ENCODE assay signal across 22 cellular contexts in the genomic region with DNA sequence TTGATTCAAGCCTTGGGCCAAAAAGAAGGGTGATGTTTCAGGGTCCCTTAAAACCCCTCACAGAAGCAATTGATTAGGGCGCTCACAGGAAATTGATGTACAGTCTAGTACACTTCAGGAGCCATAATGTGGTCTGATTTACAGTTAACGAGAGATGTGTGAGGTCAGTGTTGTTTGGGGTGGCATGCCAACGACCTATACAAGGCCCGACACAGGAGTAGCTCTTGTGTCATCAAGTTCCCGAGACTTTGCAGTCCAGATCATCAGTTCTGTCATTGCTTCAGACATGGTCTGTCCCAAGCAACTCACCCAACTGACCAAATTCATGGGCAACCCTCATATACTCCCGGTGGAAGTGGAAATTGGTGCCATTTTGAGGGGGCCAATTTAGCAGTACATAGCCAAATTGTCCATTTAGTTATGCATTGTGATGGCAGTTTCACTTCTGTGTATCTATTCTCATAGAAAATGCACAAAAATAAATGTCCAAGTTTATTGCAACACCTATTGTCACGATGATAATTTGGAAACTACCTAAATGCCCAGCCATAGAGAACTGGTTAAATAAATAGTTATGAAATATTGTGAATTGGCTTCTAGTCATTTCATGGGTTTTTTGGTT. TPM values are rescaled to one million over a fixed set of nuclear protein-coding genes. Genes with fewer than 3 reads are reported as not detected.
DNase-seq lines count a peak whose midpoint lies in the region; ATAC-seq and TF ChIP-seq lines count a peak whose summit lies in the region.
"Had no signal": no experiment of that assay in that cellular context is flagged by ENCODE, and none has a peak within 500 bp of the region (broad histone marks: within the 10 kb centered on the region; RNA-seq: fewer than 3 reads in every experiment).

No MANE protein-coding gene starts in this region.

- H3K4me3 Mint-ChIP-seq in activated CD4-positive, alpha-beta memory T cell treated with anti-CD3 and anti-CD28 coated beads for 36 hours = no peak overlapping the region
- no peak overlapping the region for H3K4me3 Mint-ChIP-seq in activated CD4-positive, alpha-beta memory T cell treated with anti-CD3 and anti-CD28 coated beads, Interleukin-2, amount 10 ng/mL, durations not matched to agents 7 days and 5 days
- H3K4me3 Mint-ChIP-seq in activated T-helper 17 cell treated with anti-CD3 and anti-CD28 coated beads, Interleukin-2, amount 50 U/mL, for 72 hours = peak overlapping the region; percentile 55

- in situ Hi-C loops in GM13977 (cut with MboI; ENCODE audit: low pct_unique_long_range_greater_than_20kb, low sequenced_read_pairs, unreplicated experiment) = no loop called here

- intact Hi-C loops in activated CD4-positive, alpha-beta memory T cell treated with anti-CD3 and anti-CD28 coated beads for 36 hours (cut with micrococcal nuclease) = loop anchor here (2.0 to 5.0 kb wide), 3 partner anchors 99 to 544 kb away; no protein-coding TSS in a partner anchor
- intact Hi-C loops in PC-9 (cut with micrococcal nuclease; ENCODE audit: unreplicated experiment) = no loop called here

- H3K4me3 ChIP-seq in osteoblast (ENCODE audit: insufficient read depth, low read length) (no peak overlapping the region), hepatocyte (no peak overlapping the region), PC-9 (no peak overlapping the region)
- H3K4me3 ChIP-seq: HAP-1 had no signal

- H4K20me1 ChIP-seq in osteoblast (ENCODE audit: insufficient read depth, low read length) (no peaks in the 10 kb centered on the region), hepatocyte (ENCODE audit: insufficient read depth, poor library complexity, severe bottlenecking) (no peaks in the 10 kb centered on the region), PC-9 (ENCODE audit: insufficient read depth) (no peaks in the 10 kb centered on the region)

- H3K9me2 ChIP-seq in hepatocyte (replicated peaks; ENCODE audit: insufficient read depth) (no peaks in the 10 kb centered on the region), PC-9 (ENCODE audit: insufficient read depth) (no peaks in the 10 kb centered on the region; the same call in 1 of the 2 replicates)

- DNase-seq in activated CD4-positive, alpha-beta memory T cell treated with anti-CD3 and anti-CD28 coated beads for 36 hours = no peak
- no peak for DNase-seq in activated CD4-positive, alpha-beta memory T cell treated with anti-CD3 and anti-CD28 coated beads, Interleukin-2, amount 10 ng/mL, durations not matched to agents 7 days and 5 days
- DNase-seq in osteoblast (ENCODE audit: insufficient read length, low spot score, missing footprints) (no peak), hepatocyte (ENCODE audit: low spot score) (no peak), PC-9 (no peak), GM13977 (ENCODE audit: low spot score) (no peak)
- DNase-seq: BE2C, COR-L47, GDM1, mesenchymal stem cell, NCI-H1092 treated with DMSO at 0.1 percent for 48 hours, NCI-H2029 treated with DMSO at 0.1 percent for 48 hours, NCI-H2227 treated with DMSO at 0.1 percent for 48 hours, NCI-H748 treated with DMSO at 0.1 percent for 48 hours, OCI-M1, substantia nigra, T-helper 9 cell had no signal

- H3K4me1 ChIP-seq in osteoblast (ENCODE audit: insufficient read depth, low read length) (peaks cover 15% of the 10 kb centered on the region), hepatocyte (ENCODE audit: insufficient read depth) (no peaks in the 10 kb centered on the region), PC-9 (replicated peaks; ENCODE audit: insufficient read depth) (no peaks in the 10 kb centered on the region)
- H3K4me1 ChIP-seq: BE2C, HAP-1 had no signal

- WGBS in hepatocyte (ENCODE audit: low lambda C conversion rate, missing lambda C conversion rate) = 88% methylated on average over 7 of the region's 7 CpGs

- POLR2A ChIA-PET in activated CD4-positive, alpha-beta memory T cell treated with anti-CD3 and anti-CD28 coated beads for 36 hours (lab: Charles Lee) = interaction anchor here (1.3 to 1.5 kb wide), 4 partner anchors 20 to 168 kb away, joined by 3 to 6 read pairs (median 4); no protein-coding TSS in a partner anchor
- POLR2A ChIA-PET in activated CD4-positive, alpha-beta memory T cell treated with anti-CD3 and anti-CD28 coated beads, Interleukin-2, amount 10 ng/mL, durations not matched to agents 7 days and 5 days (lab: Charles Lee) = no interaction called here
- POLR2A ChIA-PET in PC-9 (lab: Charles Lee; ENCODE audit: unreplicated experiment) = no interaction called here

- H3K27ac Mint-ChIP-seq in activated CD4-positive, alpha-beta memory T cell treated with anti-CD3 and anti-CD28 coated beads for 36 hours = peak overlapping the region; percentile 77
- no peak overlapping the region for H3K27ac Mint-ChIP-seq in activated CD4-positive, alpha-beta memory T cell treated with anti-CD3 and anti-CD28 coated beads, Interleukin-2, amount 10 ng/mL, durations not matched to agents 7 days and 5 days
- H3K27ac Mint-ChIP-seq in activated T-helper 17 cell treated with anti-CD3 and anti-CD28 coated beads, Interleukin-2, amount 50 U/mL, for 72 hours = no peak overlapping the region

- H3K27me3 Mint-ChIP-seq in activated CD4-positive, alpha-beta memory T cell treated with anti-CD3 and anti-CD28 coated beads for 36 hours = no peaks in the 10 kb centered on the region
- no peaks in the 10 kb centered on the region for H3K27me3 Mint-ChIP-seq in activated CD4-positive, alpha-beta memory T cell treated with anti-CD3 and anti-CD28 coated beads, Interleukin-2, amount 10 ng/mL, durations not matched to agents 7 days and 5 days
- no peaks in the 10 kb centered on the region for H3K27me3 Mint-ChIP-seq in activated T-helper 17 cell treated with anti-CD3 and anti-CD28 coated beads, Interleukin-2, amount 50 U/mL, for 72 hours

- H3K27me3 ChIP-seq in osteoblast (ENCODE audit: insufficient read depth, low read length) (no peaks in the 10 kb centered on the region), hepatocyte (no peaks in the 10 kb centered on the region), PC-9 (ENCODE audit: insufficient read depth, low read depth) (no peaks in the 10 kb centered on the region)
- H3K27me3 ChIP-seq: BE2C had no signal

- no peaks in the 10 kb centered on the region for H3K9me3 Mint-ChIP-seq in activated CD4-positive, alpha-beta memory T cell treated with anti-CD3 and anti-CD28 coated beads for 36 hours
- H3K9me3 Mint-ChIP-seq in activated CD4-positive, alpha-beta memory T cell treated with anti-CD3 and anti-CD28 coated beads, Interleukin-2, amount 10 ng/mL, durations not matched to agents 7 days and 5 days = peaks cover 5% of the 10 kb centered on the region
- H3K9me3 Mint-ChIP-seq in activated T-helper 17 cell treated with anti-CD3 and anti-CD28 coated beads, Interleukin-2, amount 50 U/mL, for 72 hours = peaks cover 4% of the 10 kb centered on the region

- H3K4me2 ChIP-seq in osteoblast (ENCODE audit: insufficient read depth, low read length) (no peak overlapping the region), hepatocyte (no peak overlapping the region), PC-9 (no peak overlapping the region)
- H3K4me2 ChIP-seq: KMS-11 had no signal

- H3K4me1 Mint-ChIP-seq in activated CD4-positive, alpha-beta memory T cell treated with anti-CD3 and anti-CD28 coated beads for 36 hours (ENCODE audit: low read depth) = peaks cover 34% of the 10 kb centered on the region
- H3K4me1 Mint-ChIP-seq in activated CD4-positive, alpha-beta memory T cell treated with anti-CD3 and anti-CD28 coated beads, Interleukin-2, amount 10 ng/mL, durations not matched to agents 7 days and 5 days = peaks cover 14% of the 10 kb centered on the region
- H3K4me1 Mint-ChIP-seq in activated T-helper 17 cell treated with anti-CD3 and anti-CD28 coated beads, Interleukin-2, amount 50 U/mL, for 72 hours = peaks cover 15% of the 10 kb centered on the region

- H3K27ac ChIP-seq in osteoblast (ENCODE audit: low read depth, low read length) (peak overlapping the region; percentile 43), hepatocyte (no peak overlapping the region), PC-9 (no peak overlapping the region)
- H3K27ac ChIP-seq: KMS-11 had no signal

- no peaks in the 10 kb centered on the region for H3K36me3 Mint-ChIP-seq in activated CD4-positive, alpha-beta memory T cell treated with anti-CD3 and anti-CD28 coated beads for 36 hours
- peaks cover 2% of the 10 kb centered on the region for H3K36me3 Mint-ChIP-seq in activated CD4-positive, alpha-beta memory T cell treated with anti-CD3 and anti-CD28 coated beads, Interleukin-2, amount 10 ng/mL, durations not matched to agents 7 days and 5 days (ENCODE audit: low read depth)
- no peaks in the 10 kb centered on the region for H3K36me3 Mint-ChIP-seq in activated T-helper 17 cell treated with anti-CD3 and anti-CD28 coated beads, Interleukin-2, amount 50 U/mL, for 72 hours (ENCODE audit: low read depth)

- H2AFZ ChIP-seq in osteoblast (ENCODE audit: low read length) = no peak overlapping the region
- H2AFZ ChIP-seq in hepatocyte = no peak overlapping the region
- no peak overlapping the region for H2AFZ ChIP-seq in PC-9

- no peaks in the 10 kb centered on the region for H3K79me2 ChIP-seq in osteoblast (ENCODE audit: insufficient read depth, low read length)
- H3K79me2 ChIP-seq in hepatocyte = no peaks in the 10 kb centered on the region
- no peaks in the 10 kb centered on the region for H3K79me2 ChIP-seq in PC-9 (ENCODE audit: low read depth)

- no TSS peak for BruUV-seq in PC-9 (replicated peaks; lab: Mats Ljungman, UMichigan)

- TF ChIP-seq CTCF in osteoblast (IDR thresholded peaks at IDR 0.05; ENCODE audit: extremely low read depth, low read depth, low read length) (no peak), hepatocyte (IDR thresholded peaks at IDR 0.05; ENCODE audit: poor library complexity) (no peak), PC-9 (conservative IDR thresholded peaks at IDR 0.05) (no peak), GM13977 (IDR thresholded peaks at IDR 0.05; ENCODE audit: extremely low read depth, insufficient read depth, missing control alignments) (no peak)

- CTCF ChIA-PET in activated CD4-positive, alpha-beta memory T cell treated with anti-CD3 and anti-CD28 coated beads for 36 hours (lab: Charles Lee) = interaction anchor here (1.8 to 2.2 kb wide), 2 partner anchors 14 to 139 kb away, joined by 4 to 8 read pairs; no protein-coding TSS in a partner anchor
- CTCF ChIA-PET in activated CD4-positive, alpha-beta memory T cell treated with anti-CD3 and anti-CD28 coated beads, Interleukin-2, amount 10 ng/mL, durations not matched to agents 7 days and 5 days (lab: Charles Lee) = no interaction called here
- CTCF ChIA-PET in PC-9 (lab: Charles Lee) = no interaction called here

- H3K9me3 ChIP-seq in osteoblast (ENCODE audit: low read depth, low read length) (no peaks in the 10 kb centered on the region), hepatocyte (ENCODE audit: low read depth) (no peaks in the 10 kb centered on the region), PC-9 (ENCODE audit: insufficient read depth, low read depth) (no peaks in the 10 kb centered on the region)
- H3K9me3 ChIP-seq: BE2C, HAP-1 had no signal

- H3K36me3 ChIP-seq in osteoblast (ENCODE audit: insufficient read depth, low read length) = no peaks in the 10 kb centered on the region
- H3K36me3 ChIP-seq in hepatocyte (replicated peaks; ENCODE audit: insufficient read depth, low read depth) = no peaks in the 10 kb centered on the region
- no peaks in the 10 kb centered on the region for H3K36me3 ChIP-seq in PC-9 (ENCODE audit: low read depth)
- H3K36me3 ChIP-seq: BE2C, HAP-1 had no signal

- peak; percentile 42 for ATAC-seq in GM18868 (IDR thresholded peaks at IDR 0.05; ENCODE audit: unreplicated experiment)
- ATAC-seq in activated T-helper 17 cell treated with anti-CD3 and anti-CD28 coated beads, Interleukin-2, amount 50 U/mL, for 72 hours (replicated peaks) = peak; percentile 4
- ATAC-seq: Right ventricle myocardium inferior had no signal

- H3F3A ChIP-seq in PC-9 (ENCODE audit: insufficient read depth, low read depth) = no peaks in the 10 kb centered on the region

RNA-seq across cellular contexts. Expression of gene ARID5B, which starts 18.0 kb away (rescaled TPM):
- 10 to 100 TPM; 79.4 to 79.6 TPM for total RNA-seq in activated CD4-positive, alpha-beta memory T cell treated with anti-CD3 and anti-CD28 coated beads for 36 hours
- total RNA-seq in activated CD4-positive, alpha-beta memory T cell treated with anti-CD3 and anti-CD28 coated beads, Interleukin-2, amount 10 ng/mL, durations not matched to agents 7 days and 5 days = 10 to 100 TPM; 71.1 to 73.9 TPM
- 10 to 100 TPM; 65.5 to 93.8 TPM for total RNA-seq in activated T-helper 17 cell treated with anti-CD3 and anti-CD28 coated beads, Interleukin-2, amount 50 U/mL, for 72 hours
- total RNA-seq in osteoblast (88.4 and 94.1 TPM in 2 replicates), hepatocyte (55.0 and 56.8 TPM in 2 replicates), PC-9 (2021) (7.4 and 8.5 TPM in 2 replicates)
- 53.2 and 82.8 TPM in 2 replicates for polyA plus RNA-seq in hepatocyte
